Comparison of ENCODE assay signal across 33 cellular contexts in genomic region chr1:213887842-213888241, GRCh38.
"Had no signal": no experiment of that assay in that cellular context is flagged by ENCODE, and none has a peak within 500 bp of the region (broad histone marks: within the 10 kb centered on the region; RNA-seq: fewer than 3 reads in every experiment).

No MANE protein-coding gene starts in this region.

- H3K27ac Mint-ChIP-seq: activated B cell treated with CpG ODN at 0.5 μM for 24 hours; activated CD4-positive, alpha-beta memory T cell treated with anti-CD3 and anti-CD28 coated beads for 36 hours; activated CD4-positive, alpha-beta T cell treated with anti-CD3 and anti-CD28 coated beads, Interleukin-2, amount 10 ng/mL, durations not matched to agents 24 days and 14 days; activated CD8-positive, alpha-beta T cell treated with anti-CD3 and anti-CD28 coated beads for 36 hours; activated naive CD4-positive, alpha-beta T cell treated with anti-CD3 and anti-CD28 coated beads, Interleukin-2, amount 10 ng/mL, durations not matched to agents 7 days and 5 days; activated naive CD4-positive, alpha-beta T cell treated with anti-CD3 and anti-CD28 coated beads, Interleukin-2, amount 50 U/mL, for 24 hours; activated naive CD8-positive, alpha-beta T cell; activated naive CD8-positive, alpha-beta T cell treated with anti-CD3 and anti-CD28 coated beads, Interleukin-2, amount 10 ng/mL, durations not matched to agents 7 days and 5 days; activated naive CD8-positive, alpha-beta T cell treated with anti-CD3 and anti-CD28 coated beads, Interleukin-2, amount 50 U/mL, for 24 hours; activated T-cell treated with anti-CD3 and anti-CD28 coated beads, Interleukin-2, amount 50 U/mL, for 72 hours; activated T-helper 1 cell treated with anti-CD3 and anti-CD28 coated beads, Interleukin-12 subunit alpha, Interleukin-12 subunit beta, Interleukin-2, Interleukin-4 antibody, amounts not matched to agents 30 ng/mL and 10 ng/mL and 1 ng/mL, durations not matched to agents 14 hours and 24 hours and 36 hours; activated T-helper 2 cell treated with anti-CD3 and anti-CD28 coated beads, Interferon-gamma antibody, Interleukin-2, Interleukin-4, amounts not matched to agents 10 μg/mL and 5 μg/mL and 100 μg/mL, durations not matched to agents 14 hours and 24 hours and 36 hours; brain; T-helper 1 cell treated with Interleukin-12 subunit alpha and Interleukin-12 subunit beta and Interleukin-4 antibody, amounts not matched to agents 30 μg/mL and 1 μg/mL, for 36 hours; T-helper 2 cell treated with Interferon-gamma antibody and Interleukin-4, amounts not matched to agents 5 μg/mL and 100 μg/mL, for 36 hours had no signal

- H3K27me3 Mint-ChIP-seq: activated B cell treated with CpG ODN at 0.5 μM for 24 hours; activated CD4-positive, alpha-beta memory T cell treated with anti-CD3 and anti-CD28 coated beads for 36 hours; activated CD4-positive, alpha-beta T cell treated with anti-CD3 and anti-CD28 coated beads, Interleukin-2, amount 10 ng/mL, durations not matched to agents 24 days and 14 days; activated CD8-positive, alpha-beta T cell treated with anti-CD3 and anti-CD28 coated beads for 36 hours; activated naive CD4-positive, alpha-beta T cell treated with anti-CD3 and anti-CD28 coated beads, Interleukin-2, amount 10 ng/mL, durations not matched to agents 7 days and 5 days; activated naive CD4-positive, alpha-beta T cell treated with anti-CD3 and anti-CD28 coated beads, Interleukin-2, amount 50 U/mL, for 24 hours; activated naive CD8-positive, alpha-beta T cell; activated naive CD8-positive, alpha-beta T cell treated with anti-CD3 and anti-CD28 coated beads, Interleukin-2, amount 10 ng/mL, durations not matched to agents 7 days and 5 days; activated naive CD8-positive, alpha-beta T cell treated with anti-CD3 and anti-CD28 coated beads, Interleukin-2, amount 50 U/mL, for 24 hours; central memory CD8-positive, alpha-beta T cell had no signal

- ATAC-seq: activated CD8-positive, alpha-beta T cell treated with anti-CD3 and anti-CD28 coated beads for 36 hours; activated naive CD8-positive, alpha-beta T cell treated with anti-CD3 and anti-CD28 coated beads, Interleukin-2, amount 50 U/mL, for 24 hours; activated T-cell treated with anti-CD3 and anti-CD28 coated beads, Interleukin-2, amount 50 U/mL, for 4 hours; activated T-cell treated with anti-CD3 and anti-CD28 coated beads, Interleukin-2, amount 50 U/mL, for 72 hours had no signal

- H3K36me3 Mint-ChIP-seq: activated CD4-positive, alpha-beta memory T cell treated with anti-CD3 and anti-CD28 coated beads for 36 hours; activated naive CD4-positive, alpha-beta T cell treated with anti-CD3 and anti-CD28 coated beads, Interleukin-2, amount 10 ng/mL, durations not matched to agents 7 days and 5 days; activated naive CD4-positive, alpha-beta T cell treated with anti-CD3 and anti-CD28 coated beads, Interleukin-2, amount 50 U/mL, for 24 hours; activated naive CD8-positive, alpha-beta T cell; activated naive CD8-positive, alpha-beta T cell treated with anti-CD3 and anti-CD28 coated beads, Interleukin-2, amount 10 ng/mL, durations not matched to agents 7 days and 5 days; brain had no signal

- H3K4me3 Mint-ChIP-seq: activated B cell treated with CpG ODN at 0.5 μM for 24 hours; activated CD4-positive, alpha-beta memory T cell treated with anti-CD3 and anti-CD28 coated beads for 36 hours; activated CD4-positive, alpha-beta T cell treated with anti-CD3 and anti-CD28 coated beads, Interleukin-2, amount 10 ng/mL, durations not matched to agents 24 days and 14 days; activated CD8-positive, alpha-beta T cell treated with anti-CD3 and anti-CD28 coated beads for 36 hours; activated naive CD4-positive, alpha-beta T cell treated with anti-CD3 and anti-CD28 coated beads, Interleukin-2, amount 10 ng/mL, durations not matched to agents 7 days and 5 days; activated naive CD4-positive, alpha-beta T cell treated with anti-CD3 and anti-CD28 coated beads, Interleukin-2, amount 50 U/mL, for 24 hours; activated naive CD8-positive, alpha-beta T cell; activated naive CD8-positive, alpha-beta T cell treated with anti-CD3 and anti-CD28 coated beads, Interleukin-2, amount 10 ng/mL, durations not matched to agents 7 days and 5 days; activated naive CD8-positive, alpha-beta T cell treated with anti-CD3 and anti-CD28 coated beads, Interleukin-2, amount 50 U/mL, for 24 hours; activated T-cell treated with anti-CD3 and anti-CD28 coated beads, Interleukin-2, amount 50 U/mL, for 4 hours; activated T-cell treated with anti-CD3 and anti-CD28 coated beads, Interleukin-2, amount 50 U/mL, for 72 hours; activated T-helper 1 cell treated with anti-CD3 and anti-CD28 coated beads, Interleukin-12 subunit alpha, Interleukin-12 subunit beta, Interleukin-2, Interleukin-4 antibody, amounts not matched to agents 30 ng/mL and 10 ng/mL and 1 ng/mL, durations not matched to agents 14 hours and 24 hours and 36 hours; brain; central memory CD8-positive, alpha-beta T cell; T-helper 1 cell treated with Interleukin-12 subunit alpha and Interleukin-12 subunit beta and Interleukin-4 antibody, amounts not matched to agents 30 μg/mL and 1 μg/mL, for 36 hours; T-helper 2 cell treated with Interferon-gamma antibody and Interleukin-4, amounts not matched to agents 5 μg/mL and 100 μg/mL, for 36 hours had no signal

- DNase-seq: activated B cell treated with CpG ODN at 0.5 μM for 24 hours; activated CD4-positive, alpha-beta memory T cell treated with anti-CD3 and anti-CD28 coated beads for 36 hours; activated CD4-positive, alpha-beta T cell treated with anti-CD3 and anti-CD28 coated beads for 4 hours; activated CD4-positive, alpha-beta T cell treated with anti-CD3 and anti-CD28 coated beads, Interleukin-2, amount 10 ng/mL, durations not matched to agents 24 days and 14 days; activated CD4-positive, alpha-beta T cell treated with anti-CD3 and anti-CD28 coated beads, Interleukin-2, amount 50 U/mL, for 1 hour; activated CD4-positive, alpha-beta T cell treated with anti-CD3 and anti-CD28 coated beads, Interleukin-2, amount 50 U/mL, for 4 hours; activated CD4-positive, CD25-positive, alpha-beta regulatory T cell treated with anti-CD3 and anti-CD28 coated beads, Interleukin-2, amount 50 U/mL, for 72 hours; activated CD8-positive, alpha-beta memory T cell treated with anti-CD3 and anti-CD28 coated beads, Interleukin-2, amount 50 U/mL, for 4 hours; activated CD8-positive, alpha-beta T cell treated with anti-CD3 and anti-CD28 coated beads for 36 hours; activated effector memory CD4-positive, alpha-beta T cell treated with Interleukin-2 at 50 U/mL for 16 hours; activated gamma-delta T cell; activated naive CD4-positive, alpha-beta T cell treated with anti-CD3 and anti-CD28 coated beads, Interleukin-2, amount 10 ng/mL, durations not matched to agents 7 days and 5 days; activated naive CD4-positive, alpha-beta T cell treated with Interleukin-2 at 50 U/mL for 16 hours; activated naive CD8-positive, alpha-beta T cell treated with anti-CD3 and anti-CD28 coated beads, Interleukin-2, amount 10 ng/mL, durations not matched to agents 7 days and 5 days; activated naive CD8-positive, alpha-beta T cell treated with anti-CD3 and anti-CD28 coated beads, Interleukin-2, amount 50 U/mL, for 24 hours; activated T-cell treated with anti-CD3 and anti-CD28 coated beads for 4 hours; activated T-cell treated with anti-CD3 and anti-CD28 coated beads, Interleukin-2, amount 50 U/mL, for 1 hour; activated T-cell treated with anti-CD3 and anti-CD28 coated beads, Interleukin-2, amount 50 U/mL, for 4 hours; activated T-cell treated with anti-CD3 and anti-CD28 coated beads, Interleukin-2, amount 50 U/mL, for 72 hours; amygdala; anterior cingulate cortex; caudate nucleus; cerebellar nuclear complex; T-helper 2 cell; T-helper 9 cell had no signal

- H3K9me3 Mint-ChIP-seq: activated B cell treated with CpG ODN at 0.5 μM for 24 hours; activated CD4-positive, alpha-beta memory T cell treated with anti-CD3 and anti-CD28 coated beads for 36 hours; activated CD4-positive, alpha-beta T cell treated with anti-CD3 and anti-CD28 coated beads, Interleukin-2, amount 10 ng/mL, durations not matched to agents 24 days and 14 days; activated CD8-positive, alpha-beta T cell treated with anti-CD3 and anti-CD28 coated beads for 36 hours; activated naive CD4-positive, alpha-beta T cell treated with anti-CD3 and anti-CD28 coated beads, Interleukin-2, amount 10 ng/mL, durations not matched to agents 7 days and 5 days; activated naive CD4-positive, alpha-beta T cell treated with anti-CD3 and anti-CD28 coated beads, Interleukin-2, amount 50 U/mL, for 24 hours; activated naive CD8-positive, alpha-beta T cell treated with anti-CD3 and anti-CD28 coated beads, Interleukin-2, amount 10 ng/mL, durations not matched to agents 7 days and 5 days; activated naive CD8-positive, alpha-beta T cell treated with anti-CD3 and anti-CD28 coated beads, Interleukin-2, amount 50 U/mL, for 24 hours; activated T-cell treated with anti-CD3 and anti-CD28 coated beads, Interleukin-2, amount 50 U/mL, for 4 hours; activated T-cell treated with anti-CD3 and anti-CD28 coated beads, Interleukin-2, amount 50 U/mL, for 72 hours; activated T-helper 1 cell treated with anti-CD3 and anti-CD28 coated beads, Interleukin-12 subunit alpha, Interleukin-12 subunit beta, Interleukin-2, Interleukin-4 antibody, amounts not matched to agents 30 ng/mL and 10 ng/mL and 1 ng/mL, durations not matched to agents 14 hours and 24 hours and 36 hours; activated T-helper 2 cell treated with anti-CD3 and anti-CD28 coated beads, Interferon-gamma antibody, Interleukin-2, Interleukin-4, amounts not matched to agents 10 μg/mL and 5 μg/mL and 100 μg/mL, durations not matched to agents 14 hours and 24 hours and 36 hours; brain; central memory CD8-positive, alpha-beta T cell; T-helper 1 cell treated with Interleukin-12 subunit alpha and Interleukin-12 subunit beta and Interleukin-4 antibody, amounts not matched to agents 30 μg/mL and 1 μg/mL, for 36 hours; T-helper 2 cell treated with Interferon-gamma antibody and Interleukin-4, amounts not matched to agents 5 μg/mL and 100 μg/mL, for 36 hours had no signal

- H3K4me1 Mint-ChIP-seq: activated B cell treated with CpG ODN at 0.5 μM for 24 hours; activated CD4-positive, alpha-beta T cell treated with anti-CD3 and anti-CD28 coated beads, Interleukin-2, amount 10 ng/mL, durations not matched to agents 24 days and 14 days; central memory CD8-positive, alpha-beta T cell had no signal
